ENCODE assay signal across 2 cellular contexts in genomic region chr6:36431197-36431596, GRCh38.
TF ChIP-seq lines count a peak whose summit lies in the region.

No MANE protein-coding gene starts in this region.

TF ChIP-seq in IMR-90, 13 proteins besides CTCF, POLR2A, EP300 and RAD21:
- TF ChIP-seq BHLHE40 (IDR thresholded peaks at IDR 0.05; ENCODE audit: low read depth, low read length) (no peak), MXI1 (IDR thresholded peaks at IDR 0.05; ENCODE audit: borderline replicate concordance, low read depth, low read length) (no peak), MAZ (IDR thresholded peaks at IDR 0.05; ENCODE audit: borderline replicate concordance, low read depth, low read length) (no peak), MAFK (IDR thresholded peaks at IDR 0.05; ENCODE audit: low read depth, low read length) (no peak), FOS (IDR thresholded peaks at IDR 0.05; ENCODE audit: low read depth, low read length) (no peak), RCOR1 (IDR thresholded peaks at IDR 0.05; ENCODE audit: insufficient replicate concordance, low read length) (no peak), RFX5 (IDR thresholded peaks at IDR 0.05; ENCODE audit: low read depth, low read length) (no peak), ELK1 (IDR thresholded peaks at IDR 0.05; ENCODE audit: borderline replicate concordance, low read depth, low read length) (no peak), USF2 (IDR thresholded peaks at IDR 0.05; ENCODE audit: low read depth, low read length) (no peak), CHD1 (IDR thresholded peaks at IDR 0.05; ENCODE audit: low read depth, low read length) (no peak), CEBPB (IDR thresholded peaks at IDR 0.05; ENCODE audit: low read depth, low read length) (no peak), NFE2L2 (IDR thresholded peaks at IDR 0.05; ENCODE audit: low read depth, low read length) (no peak), SMC3 (IDR thresholded peaks at IDR 0.05; ENCODE audit: low read depth, low read length) (no peak)

TF ChIP-seq in K562, 482 proteins besides CTCF, POLR2A, EP300 and RAD21:
- no peak for TF ChIP-seq MIER1 (IDR thresholded peaks at IDR 0.05; ENCODE audit: low read depth)
- TF ChIP-seq ETV1 (tag; conservative IDR thresholded peaks at IDR 0.05; ENCODE audit: low read depth), result no peak
- no peak for TF ChIP-seq NKRF (IDR thresholded peaks at IDR 0.05; ENCODE audit: borderline replicate concordance)
- TF ChIP-seq ZNF174 (CRISPR knock-in tag; IDR thresholded peaks at IDR 0.05), result no peak
- no peak for TF ChIP-seq ZNF583 (CRISPR knock-in tag; IDR thresholded peaks at IDR 0.05)
- no peak for TF ChIP-seq HMG20A (CRISPR knock-in tag; conservative IDR thresholded peaks at IDR 0.05)
- TF ChIP-seq XRCC5 (IDR thresholded peaks at IDR 0.05; ENCODE audit: low read depth, low read length), result no peak
- TF ChIP-seq CHD2 (IDR thresholded peaks at IDR 0.05; ENCODE audit: low read depth, low read length), result no peak
- no peak for TF ChIP-seq ZFP1 (CRISPR knock-in tag; IDR thresholded peaks at IDR 0.05)
- TF ChIP-seq ZNF644 (tag; IDR thresholded peaks at IDR 0.05; ENCODE audit: low read depth), result no peak
- TF ChIP-seq FUS (optimal IDR thresholded peaks at IDR 0.05; ENCODE audit: low read depth, low read length), result no peak
- no peak for TF ChIP-seq ZNF121 (CRISPR knock-in tag; conservative IDR thresholded peaks at IDR 0.05)
- TF ChIP-seq RNF219 (CRISPR knock-in tag; IDR thresholded peaks at IDR 0.05), result no peak
- no peak for TF ChIP-seq SNAPC5 (CRISPR knock-in tag; IDR thresholded peaks at IDR 0.05)
- TF ChIP-seq MYBL2 (IDR thresholded peaks at IDR 0.05; ENCODE audit: low read depth), result no peak
- TF ChIP-seq MYBL2 (CRISPR knock-in tag; IDR thresholded peaks at IDR 0.05; ENCODE audit: borderline replicate concordance), result no peak
- no peak for TF ChIP-seq RB1 (IDR thresholded peaks at IDR 0.05; ENCODE audit: low read depth)
TF ChIP-seq in K562: peak in this region for 0.
